In genomic region chr9:36443581-36443980, GRCh38 we compare ENCODE assay signal across 17 cellular contexts. TPM values are rescaled to one million over a fixed set of nuclear protein-coding genes. Genes with fewer than 3 reads are reported as not detected.
DNase-seq lines count a peak whose midpoint lies in the region; ATAC-seq and TF ChIP-seq lines count a peak whose summit lies in the region.
"Had no signal": no experiment of that assay in that cellular context is flagged by ENCODE, and none has a peak within 500 bp of the region (broad histone marks: within the 10 kb centered on the region; RNA-seq: fewer than 3 reads in every experiment).

No MANE protein-coding gene starts in this region.

- no peaks in the 10 kb centered on the region for H3K9me2 ChIP-seq in GM23338 (ENCODE audit: insufficient read depth)

- H3K27me3 ChIP-seq in GM23338 (ENCODE audit: insufficient read depth) (no peaks in the 10 kb centered on the region), foreskin keratinocyte (no peaks in the 10 kb centered on the region), heart left ventricle (no peaks in the 10 kb centered on the region)
- H3K27me3 ChIP-seq: gastrocnemius medialis had no signal

- no peak for TF ChIP-seq POLR2A in heart left ventricle (IDR thresholded peaks at IDR 0.05)

- H3K36me3 ChIP-seq in GM23338 (ENCODE audit: insufficient read depth) (no peaks in the 10 kb centered on the region), heart left ventricle (no peaks in the 10 kb centered on the region)
- H3K36me3 ChIP-seq: gastrocnemius medialis had no signal

- no peak overlapping the region for H3K4me3 ChIP-seq in AG10803 (ENCODE audit: low read length)
- H3K4me3 ChIP-seq in GM23338 = no peak overlapping the region
- no peak overlapping the region for H3K4me3 ChIP-seq in heart left ventricle
- H3K4me3 ChIP-seq: gastrocnemius medialis, GM12878 had no signal

- no peak for TF ChIP-seq CTCF in AG10803 (conservative IDR thresholded peaks at IDR 0.05; ENCODE audit: low read length)
- TF ChIP-seq CTCF in GM23338 (conservative IDR thresholded peaks at IDR 0.05; ENCODE audit: low read depth in 2 of 2) = no peak
- no peak for TF ChIP-seq CTCF in foreskin keratinocyte (conservative IDR thresholded peaks at IDR 0.05)
- no peak for TF ChIP-seq CTCF in heart left ventricle (IDR thresholded peaks at IDR 0.05)

- POLR2A ChIA-PET in T-cell (lab: Charles Lee) = no interaction called here

- peak overlapping the region; percentile 16 for H3K27ac Mint-ChIP-seq in GM23338
- H3K27ac Mint-ChIP-seq in T-cell = peak overlapping the region; percentile 1 to 7
- H3K27ac Mint-ChIP-seq: activated CD4-positive, alpha-beta T cell treated with anti-CD3 and anti-CD28 coated beads for 36 hours had no signal

- no peaks in the 10 kb centered on the region for H3K9me3 ChIP-seq in heart left ventricle
- H3K9me3 ChIP-seq: gastrocnemius medialis had no signal

- no peak overlapping the region for H3K4me2 ChIP-seq in GM23338

- CTCF ChIA-PET in T-cell (lab: Charles Lee) = no interaction called here

- peak; percentile 15 for DNase-seq in AG10803 (ENCODE audit: low read depth)
- DNase-seq in GM23338 (ENCODE audit: low spot score) = no peak
- no peak for DNase-seq in T-cell
- peak in 1 of 2 donors; percentile 25 for DNase-seq in foreskin keratinocyte
- no peak for DNase-seq in NCI-H748 treated with DMSO at 0.1 percent for 48 hours (lab: John Stamatoyannopoulos, UW)
- DNase-seq in heart left ventricle = no peak
- DNase-seq: activated CD4-positive, alpha-beta T cell treated with anti-CD3 and anti-CD28 coated beads for 36 hours; activated CD8-positive, alpha-beta memory T cell treated with anti-CD3 and anti-CD28 coated beads, Interleukin-2, amount 10 ng/mL, durations not matched to agents 7 days and 5 days; activated effector memory CD4-positive, alpha-beta T cell treated with anti-CD3 and anti-CD28 coated beads, Interleukin-2, amount 50 U/mL, for 16 hours; aorta; gastrocnemius medialis; NCI-H1436; NCI-H226; stimulated activated CD4-positive, alpha-beta T cell treated with anti-CD3 and anti-CD28 coated beads, Interleukin-2, amount 100 ng/mL, for 48 hours had no signal

- H3F3A ChIP-seq in GM23338 (replicated peaks; ENCODE audit: low read depth) = no peaks in the 10 kb centered on the region

- H3K27ac ChIP-seq in GM23338 (ENCODE audit: low read depth) (0 out of 2 replicates have a peak overlapping the region, but pooled peaks have one; percentile 17), foreskin keratinocyte (no peak overlapping the region), heart left ventricle (no peak overlapping the region)
- H3K27ac ChIP-seq: gastrocnemius medialis had no signal

- peaks cover 90% of the 10 kb centered on the region for H3K79me2 ChIP-seq in GM23338 (replicated peaks; ENCODE audit: insufficient read depth)

- H3K27me3 Mint-ChIP-seq in GM23338 (ENCODE audit: insufficient read depth, low read depth, poor library complexity) (no peaks in the 10 kb centered on the region), T-cell (no peaks in the 10 kb centered on the region)
- H3K27me3 Mint-ChIP-seq: activated CD4-positive, alpha-beta T cell treated with anti-CD3 and anti-CD28 coated beads for 36 hours; activated CD8-positive, alpha-beta memory T cell treated with anti-CD3 and anti-CD28 coated beads, Interleukin-2, amount 10 ng/mL, durations not matched to agents 7 days and 5 days had no signal

- peaks cover 57% of the 10 kb centered on the region for H4K20me1 ChIP-seq in GM23338 (replicated peaks; ENCODE audit: insufficient read depth)

- no peak for ATAC-seq in GM23338
- ATAC-seq in T-cell (replicated peaks in 1 of 4) = no peak
- peak; percentile 39 for ATAC-seq in foreskin keratinocyte
- ATAC-seq in HG03457 (IDR thresholded peaks at IDR 0.05; ENCODE audit: unreplicated experiment) = no peak
- ATAC-seq in HG03045 (IDR thresholded peaks at IDR 0.05; ENCODE audit: unreplicated experiment) = no peak
- ATAC-seq in heart left ventricle = no peak
- ATAC-seq: activated CD4-positive, alpha-beta T cell treated with anti-CD3 and anti-CD28 coated beads for 36 hours; activated CD8-positive, alpha-beta memory T cell treated with anti-CD3 and anti-CD28 coated beads, Interleukin-2, amount 10 ng/mL, durations not matched to agents 7 days and 5 days; gastrocnemius medialis; GM12878 had no signal

- H3K36me3 Mint-ChIP-seq in GM23338 (ENCODE audit: low read depth) = peaks cover 4% of the 10 kb centered on the region; the same call in 2 of the 3 replicates
- peaks cover 12% of the 10 kb centered on the region for H3K36me3 Mint-ChIP-seq in T-cell

- peaks cover 41% of the 10 kb centered on the region for H3K4me1 Mint-ChIP-seq in GM23338
- peaks cover 58 to 62% (median 62%) of the 10 kb centered on the region in 3 donors for H3K4me1 Mint-ChIP-seq in T-cell

- intact Hi-C loops in heart left ventricle (cut with DNase I) = loop anchor here in 1 of 10 donors (10.0 kb wide), 1 partner anchor 51 kb away; no protein-coding TSS in a partner anchor

- H3K9me3 Mint-ChIP-seq in GM23338 (no peaks in the 10 kb centered on the region), T-cell (no peaks in the 10 kb centered on the region)

- no peak overlapping the region for H2AFZ ChIP-seq in GM23338

- whole genome bisulfite sequencing in heart left ventricle, 4 donors = 78 to 86% (median 79%) methylated on average over 4 of the region's 4 CpGs

- H3K4me3 Mint-ChIP-seq in GM23338 (no peak overlapping the region; the same call in 2 of the 3 replicates), T-cell (no peak overlapping the region)
- H3K4me3 Mint-ChIP-seq: activated CD4-positive, alpha-beta T cell treated with anti-CD3 and anti-CD28 coated beads for 36 hours; activated CD8-positive, alpha-beta memory T cell treated with anti-CD3 and anti-CD28 coated beads, Interleukin-2, amount 10 ng/mL, durations not matched to agents 7 days and 5 days had no signal

- H3K4me1 ChIP-seq in GM23338 (ENCODE audit: insufficient read depth) (peaks cover 57% of the 10 kb centered on the region), foreskin keratinocyte (peaks cover 6% of the 10 kb centered on the region), heart left ventricle (peaks cover 0 to 50% (median 20%) of the 10 kb centered on the region in 12 donors)

TF ChIP-seq in GM23338, 12 proteins besides CTCF, POLR2A, EP300 and RAD21 (continues in another document):
- TF ChIP-seq ZNF114 (CRISPR knock-in tag; IDR thresholded peaks at IDR 0.05) (no peak), EZH2phosphoT487 (IDR thresholded peaks at IDR 0.05; ENCODE audit: unreplicated experiment) (no peak)

RNA-seq across cellular contexts. Expression of gene RNF38, which starts 43.5 kb away (rescaled TPM):
- 60.3 and 61.9 TPM in 2 replicates for total RNA-seq in GM23338 (2014; rRNA removed; shearing (Covaris generic))
- polyA plus RNA-seq in GM23338 (2016; fragmentation: Nextera tagmentation; extraction: Ambion mirVana) (13.7 and 15.6 TPM in 2 replicates), foreskin keratinocyte (2.6 and 2.8 TPM in 2 replicates), heart left ventricle (10 to 100 TPM in 1 of 2 donors, 1 to 10 TPM in 1; 6.0 to 16.7 TPM)
- total RNA-seq in T-cell (10 to 100 TPM; 61.0 to 92.3 (median 71.2) TPM), foreskin keratinocyte (8.7 and 11.0 TPM in 2 replicates), heart left ventricle (10 to 100 TPM; 21.7 to 49.0 (median 33.9) TPM)
